ENCODE assay signal across 19 cellular contexts in the genomic region with DNA sequence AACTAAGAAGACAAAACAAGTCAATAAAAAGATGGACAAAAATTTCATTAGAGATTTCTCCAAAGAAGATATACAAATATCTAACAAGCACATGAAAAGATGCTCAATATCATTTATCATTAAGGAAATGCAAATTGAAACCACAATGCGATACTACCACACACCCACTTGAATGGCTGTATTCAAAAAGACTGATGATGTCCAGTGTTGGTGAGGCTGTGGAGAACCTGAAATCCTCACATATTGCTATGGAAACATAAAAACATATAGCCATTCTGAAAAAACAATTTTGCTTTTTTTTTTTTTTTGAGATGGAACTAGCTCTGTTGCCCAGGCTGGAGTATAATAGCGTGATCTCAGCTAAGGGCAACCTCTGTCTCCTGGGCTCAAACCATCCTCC.
"Had no signal": no experiment of that assay in that cellular context is flagged by ENCODE, and none has a peak within 500 bp of the region (broad histone marks: within the 10 kb centered on the region; RNA-seq: fewer than 3 reads in every experiment).

No MANE protein-coding gene starts in this region.

- H3K27me3 ChIP-seq: dorsolateral prefrontal cortex, gastrocnemius medialis, neural progenitor cell, ovary, tibial artery, upper lobe of left lung, uterus had no signal

- H3K27ac ChIP-seq: gastrocnemius medialis, left ventricle myocardium inferior, neural progenitor cell, ovary, tibial artery, upper lobe of left lung, uterus had no signal

- DNase-seq: cortex of kidney; dorsolateral prefrontal cortex; effector CD8-positive, alpha-beta T cell; gastrocnemius medialis; left cardiac atrium; left ventricle myocardium inferior; mesenchymal stem cell; midbrain; nucleus accumbens; ovary; right cardiac atrium; stimulated activated CD4-positive, alpha-beta T cell treated with anti-CD3 and anti-CD28 coated beads, Interleukin-4, amount 100 ng/mL, for 24 hours; tibial artery; upper lobe of left lung; uterus had no signal

- H3K4me3 ChIP-seq: dorsolateral prefrontal cortex, gastrocnemius medialis, left ventricle myocardium inferior, lung, neural progenitor cell, ovary, tibial artery, upper lobe of left lung, uterus had no signal

- H3K36me3 ChIP-seq: gastrocnemius medialis, left ventricle myocardium inferior, ovary, tibial artery, upper lobe of left lung, uterus had no signal

- H3K9me3 ChIP-seq: gastrocnemius medialis, left ventricle myocardium inferior, ovary, tibial artery, uterus had no signal

- H3K4me1 ChIP-seq: gastrocnemius medialis, left ventricle myocardium inferior, neural progenitor cell, tibial artery, upper lobe of left lung, uterus had no signal

- FAIRE-seq: endometrium, keratinocyte had no signal
